Comparison of ENCODE assay signal across 9 cellular contexts in the genomic region with DNA sequence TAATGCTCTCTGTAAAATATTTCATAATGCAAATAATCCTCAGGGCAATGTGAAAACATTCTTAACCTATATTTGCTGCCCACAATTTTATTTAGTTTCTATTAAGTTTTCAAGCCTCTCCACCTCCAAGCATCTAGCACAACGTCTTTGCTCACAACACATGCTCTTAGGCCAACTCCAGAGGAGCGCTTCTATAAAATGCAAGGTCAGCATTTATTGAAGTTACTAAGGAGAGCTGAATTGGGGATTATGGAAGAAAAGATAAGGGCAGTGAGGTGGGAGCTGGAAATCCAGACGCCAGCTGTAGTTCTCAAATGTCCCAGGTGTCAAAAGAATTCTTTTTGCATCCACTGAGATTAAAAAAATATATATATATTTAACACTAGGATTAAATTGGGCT. TPM values are rescaled to one million over a fixed set of nuclear protein-coding genes. Genes with fewer than 3 reads are reported as not detected.
A peak's percentile ranks its signal among the peaks of the same experiment; 100 is the strongest.
DNase-seq lines count a peak whose midpoint lies in the region; ATAC-seq and TF ChIP-seq lines count a peak whose summit lies in the region.
"Had no signal": no experiment of that assay in that cellular context is flagged by ENCODE, and none has a peak within 500 bp of the region (broad histone marks: within the 10 kb centered on the region; RNA-seq: fewer than 3 reads in every experiment).

No MANE protein-coding gene starts in this region.

- no peaks in the 10 kb centered on the region for H3F3A ChIP-seq in GM23338 (replicated peaks; ENCODE audit: low read depth)

- H3K9me2 ChIP-seq in GM23338 (ENCODE audit: insufficient read depth), result 0 out of 2 replicates have a peak, but pooled peaks cover 4% of the 10 kb centered on the region

- H3K4me1 ChIP-seq in GM23338 (ENCODE audit: insufficient read depth) (peaks cover 16% of the 10 kb centered on the region), esophagus muscularis mucosa (peaks cover 16 to 26% (median 21%) of the 10 kb centered on the region in 4 donors), sigmoid colon (peaks cover 0 to 19% (median 10%) of the 10 kb centered on the region in 4 donors)

- intact Hi-C loops in esophagus muscularis mucosa (cut with DNase I) (loop anchor here (10.0 kb wide), 1 partner anchor 177 kb away; no protein-coding TSS in a partner anchor), sigmoid colon (cut with DNase I) (loop anchor here (5.0 kb wide), 3 partner anchors 144 to 644 kb away; partner anchors contain the start of gene NDUFB4)

- H3K79me2 ChIP-seq in GM23338 (replicated peaks; ENCODE audit: insufficient read depth), result peaks cover 36% of the 10 kb centered on the region

- peaks cover 24% of the 10 kb centered on the region for H3K4me1 Mint-ChIP-seq in GM23338

- peaks cover 60% of the 10 kb centered on the region for H3K36me3 Mint-ChIP-seq in GM23338 (ENCODE audit: low read depth)

- H3K9me3 Mint-ChIP-seq in GM23338, result peaks cover 33% of the 10 kb centered on the region

- TF ChIP-seq EP300 in esophagus muscularis mucosa (IDR thresholded peaks at IDR 0.05), result no peak
- TF ChIP-seq EP300 in sigmoid colon (IDR thresholded peaks at IDR 0.05), result no peak

- peaks cover 5% of the 10 kb centered on the region; the same call in 1 of the 2 replicates for H4K20me1 ChIP-seq in GM23338 (replicated peaks; ENCODE audit: insufficient read depth)

- H3K4me2 ChIP-seq in GM23338, result peak overlapping the region; percentile 75

- H2AFZ ChIP-seq in GM23338, result no peak overlapping the region

- H3K36me3 ChIP-seq in GM23338 (ENCODE audit: insufficient read depth), result peaks cover 10% of the 10 kb centered on the region; the same call in 1 of the 2 replicates
- peaks cover 0 to 17% (median 11%) of the 10 kb centered on the region in 4 donors for H3K36me3 ChIP-seq in esophagus muscularis mucosa
- H3K36me3 ChIP-seq in sigmoid colon, result peaks cover 0 to 5% (median 0%) of the 10 kb centered on the region in 4 donors

- H3K9me3 ChIP-seq in esophagus muscularis mucosa (no peaks in the 10 kb centered on the region), sigmoid colon (no peaks in the 10 kb centered on the region)

- TF ChIP-seq CTCF in GM23338 (conservative IDR thresholded peaks at IDR 0.05; ENCODE audit: low read depth in 2 of 2), result no peak
- no peak for TF ChIP-seq CTCF in esophagus muscularis mucosa (IDR thresholded peaks at IDR 0.05)
- no peak for TF ChIP-seq CTCF in sigmoid colon (IDR thresholded peaks at IDR 0.05)

- H3K27ac ChIP-seq in GM23338 (ENCODE audit: low read depth), result no peak overlapping the region
- H3K27ac ChIP-seq in esophagus muscularis mucosa (replicated peaks in 1 of 4), result peak overlapping the region in 1 of 4 donors; percentile 97
- H3K27ac ChIP-seq in sigmoid colon, result no peak overlapping the region

- peaks cover 14% of the 10 kb centered on the region for H3K27me3 Mint-ChIP-seq in GM23338 (ENCODE audit: insufficient read depth, low read depth, poor library complexity)

- peak overlapping the region; percentile 85 for H3K4me3 Mint-ChIP-seq in GM23338

- 52% methylated on average over 3 of the region's 3 CpGs for whole genome bisulfite sequencing in esophagus muscularis mucosa
- WGBS in sigmoid colon, 2 donors, result 73 to 82% methylated on average over 3 of the region's 3 CpGs

- no peak overlapping the region; the same call in 1 of the 2 replicates for H3K27ac Mint-ChIP-seq in GM23338

- peak overlapping the region; percentile 75 for H3K4me3 ChIP-seq in GM23338
- H3K4me3 ChIP-seq in esophagus muscularis mucosa, result peak overlapping the region; percentile 64 to 96 (median 80)
- H3K4me3 ChIP-seq in sigmoid colon, result peak overlapping the region in 3 of 4 donors; percentile 79 to 94 (median 90)

- H3K27me3 ChIP-seq in GM23338 (ENCODE audit: insufficient read depth), result no peaks in the 10 kb centered on the region
- H3K27me3 ChIP-seq in esophagus muscularis mucosa, result no peaks in the 10 kb centered on the region
- no peaks in the 10 kb centered on the region for H3K27me3 ChIP-seq in sigmoid colon

- no peak for TF ChIP-seq POLR2A in esophagus muscularis mucosa (IDR thresholded peaks at IDR 0.05; ENCODE audit: low read depth)
- TF ChIP-seq POLR2A in sigmoid colon (IDR thresholded peaks at IDR 0.05), result no peak

- no peak for ATAC-seq in GM23338

- DNase-seq in GM23338 (ENCODE audit: low spot score), result no peak
- DNase-seq in RKO (ENCODE audit: low spot score), result peak; percentile 52
- no peak for DNase-seq in esophagus muscularis mucosa (ENCODE audit: extremely low spot score)
- no peak for DNase-seq in sigmoid colon
- DNase-seq in activated gamma-delta T cell treated with Interleukin-2 at 50 U/mL for 16 hours, result no peak
- no peak for DNase-seq in UCSD-AML1 (lab: John Stamatoyannopoulos, UW; ENCODE audit: unreplicated experiment)
- no peak for DNase-seq in activated CD4-positive, CD25-positive, alpha-beta regulatory T cell (lab: John Stamatoyannopoulos, UW)
- DNase-seq in NCI-H1048 (lab: John Stamatoyannopoulos, UW), result no peak
- DNase-seq: NCI-H2227 treated with DMSO at 0.1 percent for 48 hours had no signal

TF ChIP-seq in GM23338, 12 proteins besides CTCF, POLR2A, EP300 and RAD21 (continues in another document):
- TF ChIP-seq CREB1 (CRISPR knock-in tag; IDR thresholded peaks at IDR 0.05; ENCODE audit: low read depth) (no peak), ZNF462 (CRISPR knock-in tag; IDR thresholded peaks at IDR 0.05) (no peak)

RNA-seq across cellular contexts. Expression of gene RABL3, which starts 1.0 kb away (rescaled TPM):
- total RNA-seq in GM23338 (2014; rRNA removed; shearing (Covaris generic)), result 9.8 and 13.1 TPM in 2 replicates
- polyA plus RNA-seq in GM23338 (2016; fragmentation: Nextera tagmentation; extraction: Ambion mirVana) (7.8 and 8.5 TPM in 2 replicates), sigmoid colon (10 to 100 TPM; 10.8 to 15.5 (median 13.3) TPM)
- total RNA-seq in esophagus muscularis mucosa (10 to 100 TPM; 16.9 to 23.9 (median 20.7) TPM), sigmoid colon (10 to 100 TPM in 3 of 4 donors, 1 to 10 TPM in 1; 9.4 to 13.2 (median 12.6) TPM)

RNA-seq across cellular contexts. Expression of gene GTF2E1, which starts 1.2 kb away (rescaled TPM):
- 40.9 and 69.0 TPM in 2 replicates for total RNA-seq in GM23338 (2014; rRNA removed; shearing (Covaris generic))
- polyA plus RNA-seq in GM23338 (2016; fragmentation: Nextera tagmentation; extraction: Ambion mirVana) (24.3 and 24.7 TPM in 2 replicates), sigmoid colon (1 to 10 TPM; 3.6 to 7.3 (median 5.8) TPM)
- total RNA-seq in esophagus muscularis mucosa (10 to 100 TPM in 3 of 4 donors, 1 to 10 TPM in 1; 9.4 to 18.2 (median 13.9) TPM), sigmoid colon (10 to 100 TPM in 2 of 4 donors, 1 to 10 TPM in 2; 6.9 to 12.5 (median 10.3) TPM)

RNA-seq across cellular contexts. Expression of gene HGD, which starts 59.3 kb away (rescaled TPM):
- not detected in 2 replicates for total RNA-seq in GM23338 (2014; rRNA removed; shearing (Covaris generic))
- not detected in 2 replicates for polyA plus RNA-seq in GM23338 (2016; fragmentation: Nextera tagmentation; extraction: Ambion mirVana)
- under 1 TPM in 1 of 4 donors, not detected in 3; 0.69 TPM for total RNA-seq in esophagus muscularis mucosa
- under 1 TPM in 1 of 4 donors, not detected in 3; 0.71 TPM for total RNA-seq in sigmoid colon
- 10 to 100 TPM; 32.4 to 54.1 (median 39.0) TPM for polyA plus RNA-seq in sigmoid colon
